Comparison of ENCODE assay signal across 10 cellular contexts in genomic region chr5:119368238-119368630, GRCh38. TPM values are rescaled to one million over a fixed set of nuclear protein-coding genes. Genes with fewer than 3 reads are reported as not detected.
A peak's percentile ranks its signal among the peaks of the same experiment; 100 is the strongest.
DNase-seq lines count a peak whose midpoint lies in the region; ATAC-seq, FAIRE-seq and TF ChIP-seq lines count a peak whose summit lies in the region.
"Had no signal": no experiment of that assay in that cellular context is flagged by ENCODE, and none has a peak within 500 bp of the region (broad histone marks: within the 10 kb centered on the region; RNA-seq: fewer than 3 reads in every experiment).

No MANE protein-coding gene starts in this region.

- peaks cover 59% of the 10 kb centered on the region for H3K36me3 Mint-ChIP-seq in activated naive CD4-positive, alpha-beta T cell treated with anti-CD3 and anti-CD28 coated beads for 36 hours (ENCODE audit: low read depth)

- H3K9me3 ChIP-seq in OCI-LY3 (ENCODE audit: insufficient read depth, low read length) = no peaks in the 10 kb centered on the region
- H3K9me3 ChIP-seq in small intestine (ENCODE audit: control insufficient read depth, low read depth) = no peaks in the 10 kb centered on the region
- no peaks in the 10 kb centered on the region for H3K9me3 ChIP-seq in heart right ventricle

- H3K27ac ChIP-seq in OCI-LY3 (ENCODE audit: low read length) (peak overlapping the region; percentile 96), small intestine (ENCODE audit: low read depth in 1 of 2, low read length in 1 of 2) (no peak overlapping the region), heart right ventricle (peak overlapping the region in 1 of 10 donors; percentile 64)

- peaks cover 86% of the 10 kb centered on the region for H4K20me1 ChIP-seq in OCI-LY3 (ENCODE audit: insufficient read depth, low read length)

- H3K27me3 ChIP-seq in OCI-LY3 (ENCODE audit: low read depth, low read length) = no peaks in the 10 kb centered on the region
- H3K27me3 ChIP-seq in small intestine (ENCODE audit: control insufficient read depth in 2 of 2, insufficient read depth in 2 of 2, low read length in 2 of 2) = no peaks in the 10 kb centered on the region
- H3K27me3 ChIP-seq in heart right ventricle = no peaks in the 10 kb centered on the region

- intact Hi-C loops in activated naive CD4-positive, alpha-beta T cell treated with anti-CD3 and anti-CD28 coated beads for 36 hours (cut with micrococcal nuclease) = loop anchor here (1.0 kb wide), 2 partner anchors 29 to 337 kb away; no protein-coding TSS in a partner anchor
- intact Hi-C loops in heart right ventricle (cut with DNase I) = no loop called here

- ATAC-seq in HG03520 (IDR thresholded peaks at IDR 0.05; ENCODE audit: unreplicated experiment) = no peak
- ATAC-seq in heart right ventricle = no peak

- peak overlapping the region; percentile 60 for H3K4me3 Mint-ChIP-seq in activated naive CD4-positive, alpha-beta T cell treated with anti-CD3 and anti-CD28 coated beads for 36 hours

- no peak overlapping the region for H2AFZ ChIP-seq in OCI-LY3 (ENCODE audit: low read depth, low read length)

- no peaks in the 10 kb centered on the region for H3K27me3 Mint-ChIP-seq in activated naive CD4-positive, alpha-beta T cell treated with anti-CD3 and anti-CD28 coated beads for 36 hours (ENCODE audit: low read depth)

- TF ChIP-seq CTCF in OCI-LY3 (IDR thresholded peaks at IDR 0.05; ENCODE audit: low read depth, low read length) (no peak), heart right ventricle (IDR thresholded peaks at IDR 0.05) (no peak)

- FAIRE-seq in small intestine (lab: Jason Lieb, UNC) = no peak

- peak; percentile 74 for DNase-seq in activated naive CD4-positive, alpha-beta T cell treated with anti-CD3 and anti-CD28 coated beads for 36 hours
- DNase-seq in small intestine = peak; percentile 32
- DNase-seq in COR-L47 (lab: John Stamatoyannopoulos, UW) = no peak
- DNase-seq in heart right ventricle = no peak
- no peak for DNase-seq in GM19240 (ENCODE audit: insufficient read length, low spot score)
- DNase-seq: DMS53, NCI-H1436 treated with DMSO at 0.1 percent for 48 hours had no signal

- H3K9ac ChIP-seq in OCI-LY3 (ENCODE audit: low read length) = peak overlapping the region; percentile 57

- H3K9me3 Mint-ChIP-seq in activated naive CD4-positive, alpha-beta T cell treated with anti-CD3 and anti-CD28 coated beads for 36 hours = no peaks in the 10 kb centered on the region

- CTCF ChIA-PET in activated naive CD4-positive, alpha-beta T cell treated with anti-CD3 and anti-CD28 coated beads for 36 hours (lab: Charles Lee) = interaction anchor here (1.1 to 1.6 kb wide), 3 partner anchors 28 to 53 kb away, joined by 3 to 10 read pairs (median 5); no protein-coding TSS in a partner anchor

- peaks cover 99% of the 10 kb centered on the region for H3K79me2 ChIP-seq in OCI-LY3 (ENCODE audit: low read length)

- peak overlapping the region; percentile 92 for H3K4me2 ChIP-seq in OCI-LY3 (ENCODE audit: low read length)

- peaks cover 85% of the 10 kb centered on the region for H3K4me1 Mint-ChIP-seq in activated naive CD4-positive, alpha-beta T cell treated with anti-CD3 and anti-CD28 coated beads for 36 hours (ENCODE audit: low read depth)

- 38 to 65% (median 56%) methylated on average over 4 of the region's 4 CpGs for WGBS in small intestine, 3 donors
- WGBS in heart right ventricle, 2 donors = 63 to 68% methylated on average over 4 of the region's 4 CpGs

- H3K4me3 ChIP-seq in GM08714 (ENCODE audit: low read length) (peak overlapping the region; percentile 67), OCI-LY3 (ENCODE audit: low read length) (peak overlapping the region; percentile 69), small intestine (ENCODE audit: low read depth in 1 of 2, low read length in 2 of 2) (no peak overlapping the region), heart right ventricle (no peak overlapping the region)

- H3K36me3 ChIP-seq in OCI-LY3 (replicated peaks; ENCODE audit: low read depth, low read length) (peaks cover 36% of the 10 kb centered on the region), small intestine (ENCODE audit: control insufficient read depth in 2 of 2, insufficient read depth in 2 of 2, low read length in 2 of 2) (no peaks in the 10 kb centered on the region), heart right ventricle (no peaks in the 10 kb centered on the region)

- peak overlapping the region; percentile 98 for H3K27ac Mint-ChIP-seq in activated naive CD4-positive, alpha-beta T cell treated with anti-CD3 and anti-CD28 coated beads for 36 hours

- peaks cover 69% of the 10 kb centered on the region for H3K4me1 ChIP-seq in OCI-LY3 (ENCODE audit: low read length)
- peaks cover 0 to 5% of the 10 kb centered on the region in 2 donors for H3K4me1 ChIP-seq in small intestine (ENCODE audit: control insufficient read depth in 2 of 2, insufficient read depth in 1 of 2, low read depth in 1 of 2, low read length in 1 of 2)
- peaks cover 0 to 70% (median 25%) of the 10 kb centered on the region in 9 donors for H3K4me1 ChIP-seq in heart right ventricle

RNA-seq across cellular contexts. Expression of gene TNFAIP8, which starts 12.4 kb away (rescaled TPM):
- 100 to 1,000 TPM; 141 to 142 TPM for total RNA-seq in activated naive CD4-positive, alpha-beta T cell treated with anti-CD3 and anti-CD28 coated beads for 36 hours
- polyA plus RNA-seq in small intestine (10 to 100 TPM in 2 of 3 donors, 1 to 10 TPM in 1; 8.5 to 11.6 (median 10.3) TPM), heart right ventricle (1 to 10 TPM; 6.1 to 7.4 TPM)
- 10 to 100 TPM in 6 of 10 donors, 1 to 10 TPM in 4; 3.3 to 30.8 (median 10.1) TPM for total RNA-seq in heart right ventricle

Comparison
In these comparisons a context has a peak if more than half of its experiments do, and no peak if none do; other contexts are left out.
1. H3K4me3 ChIP-seq: peak in GM08714 (single experiment) and OCI-LY3 (single experiment); none in small intestine (0 of 2) and heart right ventricle (0 of 10).
2. DNase-seq: peak in activated naive CD4-positive, alpha-beta T cell treated with anti-CD3 and anti-CD28 coated beads for 36 hours (single experiment) and small intestine (single experiment); none in COR-L47 (single experiment), heart right ventricle (0 of 2) and GM19240 (single experiment).
3. RNA of gene TNFAIP8, which starts 12.4 kb away (total RNA-seq): 141 to 142 TPM in activated naive CD4-positive, alpha-beta T cell treated with anti-CD3 and anti-CD28 coated beads for 36 hours; 3.3 to 30.8 TPM in heart right ventricle; every median in the first group is over 4 times any median in the second.